Comparison of ENCODE assay signal across 1 cellular context in the genomic region with DNA sequence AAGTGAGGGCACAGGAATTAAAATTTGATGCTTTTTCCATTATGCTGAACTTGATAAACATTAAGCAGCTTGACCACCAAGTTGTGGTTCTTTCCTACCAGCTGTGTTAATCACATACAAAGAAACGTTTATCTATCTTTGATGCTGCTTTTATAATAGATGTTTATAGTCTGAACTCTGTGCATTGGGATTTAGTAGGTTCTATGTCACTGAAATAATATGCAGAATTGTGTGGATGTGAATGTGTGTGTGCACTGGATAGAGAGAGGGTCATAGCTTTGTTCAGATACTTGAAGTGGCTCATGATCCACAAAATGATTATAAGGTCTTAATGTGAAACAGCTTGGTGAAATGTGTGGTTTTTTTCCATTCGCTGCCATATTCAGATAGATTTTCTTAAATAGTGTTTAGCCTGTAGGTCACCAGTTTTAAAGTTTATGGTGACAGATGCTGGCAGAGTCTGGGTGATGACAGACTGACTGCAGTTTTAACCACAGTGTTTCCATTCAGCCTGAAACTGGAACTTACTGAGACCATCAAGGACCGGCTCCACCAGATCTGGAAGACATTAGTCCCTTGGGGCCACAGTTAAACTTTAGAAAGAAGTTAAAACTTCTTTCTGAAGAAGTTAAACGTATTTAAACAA.
TF ChIP-seq lines count a peak whose summit lies in the region.

No MANE protein-coding gene starts in this region.

TF ChIP-seq in IMR-90, 13 proteins besides CTCF, POLR2A, EP300 and RAD21 (continued from another document):
- TF ChIP-seq, protein P1, sequence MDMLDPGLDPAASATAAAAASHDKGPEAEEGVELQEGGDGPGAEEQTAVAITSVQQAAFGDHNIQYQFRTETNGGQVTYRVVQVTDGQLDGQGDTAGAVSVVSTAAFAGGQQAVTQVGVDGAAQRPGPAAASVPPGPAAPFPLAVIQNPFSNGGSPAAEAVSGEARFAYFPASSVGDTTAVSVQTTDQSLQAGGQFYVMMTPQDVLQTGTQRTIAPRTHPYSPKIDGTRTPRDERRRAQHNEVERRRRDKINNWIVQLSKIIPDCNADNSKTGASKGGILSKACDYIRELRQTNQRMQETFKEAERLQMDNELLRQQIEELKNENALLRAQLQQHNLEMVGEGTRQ (IDR thresholded peaks at IDR 0.05; ENCODE audit: low read depth, low read length), result no peak
- TF ChIP-seq FOS (IDR thresholded peaks at IDR 0.05; ENCODE audit: low read depth, low read length), result no peak
- TF ChIP-seq BHLHE40 (IDR thresholded peaks at IDR 0.05; ENCODE audit: low read depth, low read length), result no peak
- no peak for TF ChIP-seq CHD1 (IDR thresholded peaks at IDR 0.05; ENCODE audit: low read depth, low read length)
- no peak for TF ChIP-seq NFE2L2 (IDR thresholded peaks at IDR 0.05; ENCODE audit: low read depth, low read length)
- no peak for TF ChIP-seq MAFK (IDR thresholded peaks at IDR 0.05; ENCODE audit: low read depth, low read length)
- TF ChIP-seq MXI1 (IDR thresholded peaks at IDR 0.05; ENCODE audit: borderline replicate concordance, low read depth, low read length), result no peak
- no peak for TF ChIP-seq RCOR1 (IDR thresholded peaks at IDR 0.05; ENCODE audit: insufficient replicate concordance, low read length)
